In genomic region chrX:9919632-9920172, GRCh38 we compare ENCODE assay signal across 27 cellular contexts. TPM values are rescaled to one million over a fixed set of nuclear protein-coding genes. Genes with fewer than 3 reads are reported as not detected.
DNase-seq lines count a peak whose midpoint lies in the region; ATAC-seq, FAIRE-seq and TF ChIP-seq lines count a peak whose summit lies in the region.
"Had no signal": no experiment of that assay in that cellular context is flagged by ENCODE, and none has a peak within 500 bp of the region (broad histone marks: within the 10 kb centered on the region; RNA-seq: fewer than 3 reads in every experiment).

No MANE protein-coding gene starts in this region.

- H3K27ac ChIP-seq in astrocyte (ENCODE audit: low read depth, low read length) (no peak overlapping the region), keratinocyte (ENCODE audit: control insufficient read depth, insufficient read depth, low read length) (no peak overlapping the region)
- H3K27ac ChIP-seq in CD4-positive, alpha-beta T cell (ENCODE audit: low read depth, low read length) = no peak overlapping the region
- H3K27ac ChIP-seq: 22Rv1, GM23248, PC-9 had no signal

- H3K4me3 ChIP-seq in astrocyte (ENCODE audit: insufficient read depth, low read depth, low read length) (no peak overlapping the region), keratinocyte (ENCODE audit: control insufficient read depth in 2 of 3, extremely low read depth in 1 of 3, insufficient read depth in 2 of 3, low read depth in 1 of 3, low read length in 3 of 3) (no peak overlapping the region)
- H3K4me3 ChIP-seq: GM23248, MG63, PC-9 had no signal

- peak; percentile 66 for FAIRE-seq in astrocyte (lab: Jason Lieb, UNC)
- peak; percentile 58 for FAIRE-seq in keratinocyte (lab: Jason Lieb, UNC)

- peak overlapping the region; percentile 68 for H3K27ac Mint-ChIP-seq in astrocyte (ENCODE audit: unreplicated experiment)
- no peak overlapping the region for H3K27ac Mint-ChIP-seq in stimulated activated effector memory CD8-positive, alpha-beta T cell treated with anti-CD3 and anti-CD28 coated beads, Interleukin-12 subunit alpha, Interleukin-12 subunit beta, amount 100 ng/mL, for 72 hours
- no peak overlapping the region for H3K27ac Mint-ChIP-seq in CD4-positive, alpha-beta T cell
- H3K27ac Mint-ChIP-seq: CD14-positive monocyte had no signal

- H3K4me3 Mint-ChIP-seq in astrocyte (ENCODE audit: unreplicated experiment) = no peak overlapping the region
- H3K4me3 Mint-ChIP-seq in stimulated activated effector memory CD8-positive, alpha-beta T cell treated with anti-CD3 and anti-CD28 coated beads, Interleukin-12 subunit alpha, Interleukin-12 subunit beta, amount 100 ng/mL, for 72 hours = no peak overlapping the region
- H3K4me3 Mint-ChIP-seq in CD4-positive, alpha-beta T cell = no peak overlapping the region
- H3K4me3 Mint-ChIP-seq: CD14-positive monocyte had no signal

- H3K27me3 Mint-ChIP-seq in astrocyte (ENCODE audit: low read depth, unreplicated experiment) = no peaks in the 10 kb centered on the region
- peaks cover 5% of the 10 kb centered on the region for H3K27me3 Mint-ChIP-seq in CD4-positive, alpha-beta T cell

- H3K4me1 ChIP-seq in astrocyte (ENCODE audit: insufficient read depth, low read length) (no peaks in the 10 kb centered on the region), keratinocyte (ENCODE audit: control insufficient read depth, extremely low read depth, insufficient read depth, low read length) (peaks cover 8% of the 10 kb centered on the region)
- H3K4me1 ChIP-seq: BE2C had no signal

- H2AFZ ChIP-seq in astrocyte (ENCODE audit: low read depth, low read length) (no peak overlapping the region), keratinocyte (ENCODE audit: control insufficient read depth, low read length) (no peak overlapping the region)
- H2AFZ ChIP-seq: GM23248, PC-9 had no signal

- H4K20me1 ChIP-seq in astrocyte (ENCODE audit: insufficient read depth, low read length) (no peaks in the 10 kb centered on the region), keratinocyte (ENCODE audit: control insufficient read depth, extremely low read depth, insufficient read depth, low read length) (no peaks in the 10 kb centered on the region)

- CTCF ChIA-PET in CD4-positive, alpha-beta T cell (lab: Charles Lee) = no interaction called here

- H3K9ac ChIP-seq in astrocyte (ENCODE audit: low read length) (no peak overlapping the region), keratinocyte (ENCODE audit: control insufficient read depth, extremely low read depth, insufficient read depth, low read length) (no peak overlapping the region)
- H3K9ac ChIP-seq: GM23248 had no signal

- peaks cover 7% of the 10 kb centered on the region for H3K36me3 Mint-ChIP-seq in astrocyte (ENCODE audit: low read depth, unreplicated experiment)
- no peaks in the 10 kb centered on the region for H3K36me3 Mint-ChIP-seq in stimulated activated effector memory CD8-positive, alpha-beta T cell treated with anti-CD3 and anti-CD28 coated beads, Interleukin-12 subunit alpha, Interleukin-12 subunit beta, amount 100 ng/mL, for 72 hours
- no peaks in the 10 kb centered on the region for H3K36me3 Mint-ChIP-seq in CD4-positive, alpha-beta T cell (ENCODE audit: low read depth)
- H3K36me3 Mint-ChIP-seq: CD14-positive monocyte had no signal

- H3K79me2 ChIP-seq in astrocyte (ENCODE audit: insufficient read depth, low read length) (peaks cover 24% of the 10 kb centered on the region), keratinocyte (ENCODE audit: control insufficient read depth, insufficient read depth, low read length) (peaks cover 37% of the 10 kb centered on the region)

- dilution Hi-C loops in keratinocyte (cut with MboI; ENCODE audit: extremely low pct_ligation_motif_present, low sequenced_read_pairs) = no loop called here

- no peak overlapping the region for H3K4me2 ChIP-seq in astrocyte (ENCODE audit: low read length)
- H3K4me2 ChIP-seq in keratinocyte (ENCODE audit: control insufficient read depth, extremely low read depth, insufficient read depth, low read depth, low read length) = no peak overlapping the region
- H3K4me2 ChIP-seq: PC-9 had no signal

- TF ChIP-seq CTCF in astrocyte (IDR thresholded peaks at IDR 0.05; ENCODE audit: insufficient read depth, low read depth, low read length) (no peak), keratinocyte (optimal IDR thresholded peaks at IDR 0.05 in 1 of 3, IDR thresholded peaks at IDR 0.05 in 1 of 3, conservative IDR thresholded peaks at IDR 0.05 in 1 of 3; ENCODE audit: extremely low read depth in 1 of 3, insufficient read depth in 2 of 3, low read length in 3 of 3) (no peak)
- TF ChIP-seq CTCF in CD4-positive, alpha-beta T cell (IDR thresholded peaks at IDR 0.05) = no peak

- H3K36me3 ChIP-seq in astrocyte (ENCODE audit: insufficient read depth, low read length) (no peaks in the 10 kb centered on the region), keratinocyte (ENCODE audit: control insufficient read depth in 2 of 2, extremely low read depth in 1 of 2, insufficient read depth in 2 of 2, low read length in 2 of 2) (no peaks in the 10 kb centered on the region)
- H3K36me3 ChIP-seq: BE2C, MG63 had no signal

- intact Hi-C loops in CD4-positive, alpha-beta T cell (cut with DNase I, micrococcal nuclease) = no loop called here

- no peaks in the 10 kb centered on the region for H3K27me3 ChIP-seq in astrocyte (ENCODE audit: insufficient read depth, low read length)
- H3K27me3 ChIP-seq in keratinocyte (ENCODE audit: control insufficient read depth, extremely low read depth, insufficient read depth, low read length) = no peaks in the 10 kb centered on the region
- no peaks in the 10 kb centered on the region for H3K27me3 ChIP-seq in CD4-positive, alpha-beta T cell (ENCODE audit: control insufficient read depth, insufficient read depth, low read length)
- H3K27me3 ChIP-seq: BE2C, MG63 had no signal

- H3K9me3 ChIP-seq in astrocyte (ENCODE audit: insufficient read depth, low read depth, low read length) (no peaks in the 10 kb centered on the region), keratinocyte (ENCODE audit: control insufficient read depth, low read depth, low read length) (no peaks in the 10 kb centered on the region)
- no peaks in the 10 kb centered on the region for H3K9me3 ChIP-seq in CD4-positive, alpha-beta T cell (ENCODE audit: control insufficient read depth, low read length)
- H3K9me3 ChIP-seq: BE2C, MG63 had no signal

- ATAC-seq in activated CD4-positive, CD25-positive, alpha-beta regulatory T cell treated with anti-CD3 and anti-CD28 coated beads, Interleukin-2, amount 50 U/mL, for 24 hours = peak; percentile 55
- ATAC-seq in stimulated activated effector memory CD8-positive, alpha-beta T cell treated with anti-CD3 and anti-CD28 coated beads, Interleukin-12 subunit alpha, Interleukin-12 subunit beta, amount 100 ng/mL, for 72 hours = peak; percentile 56
- no peak for ATAC-seq in CD4-positive, alpha-beta T cell (ENCODE audit: poor library complexity)

- DNase-seq in activated CD4-positive, CD25-positive, alpha-beta regulatory T cell treated with anti-CD3 and anti-CD28 coated beads, Interleukin-2, amount 50 U/mL, for 72 hours = no peak
- DNase-seq in astrocyte (ENCODE audit: low read depth) = no peak
- no peak for DNase-seq in keratinocyte (ENCODE audit: low read depth, low spot score)
- no peak for DNase-seq in stimulated activated effector memory CD8-positive, alpha-beta T cell treated with anti-CD3 and anti-CD28 coated beads, Interleukin-12 subunit alpha, Interleukin-12 subunit beta, amount 100 ng/mL, for 72 hours (ENCODE audit: low spot score in 2 of 2)
- DNase-seq in SHP77 (lab: John Stamatoyannopoulos, UW) = no peak
- DNase-seq in CD4-positive, alpha-beta T cell = no peak
- no peak for DNase-seq in T-helper 9 cell
- DNase-seq: ACHN; BE2C; GM23248; H7; KG1; MG63; NCI-H1105 treated with DMSO at 0.1 percent for 48 hours; NCI-H2029; NCI-H446; NCI-H526; NCI-H82; NK-92 treated with Interleukin-12 subunit alpha and Interleukin-12 subunit beta, amount 100 ng/mL, for 24 hours; PC-9; Right ventricle myocardium superior; RPMI8226 had no signal

- POLR2A ChIA-PET in CD4-positive, alpha-beta T cell (lab: Charles Lee) = no interaction called here

- no peaks in the 10 kb centered on the region for H3K9me1 ChIP-seq in keratinocyte (ENCODE audit: control insufficient read depth, extremely low read depth, insufficient read depth, low read length)

- peaks cover 5% of the 10 kb centered on the region for H3K4me1 Mint-ChIP-seq in astrocyte (ENCODE audit: low read depth, unreplicated experiment)
- peaks cover 6% of the 10 kb centered on the region for H3K4me1 Mint-ChIP-seq in stimulated activated effector memory CD8-positive, alpha-beta T cell treated with anti-CD3 and anti-CD28 coated beads, Interleukin-12 subunit alpha, Interleukin-12 subunit beta, amount 100 ng/mL, for 72 hours
- no peaks in the 10 kb centered on the region for H3K4me1 Mint-ChIP-seq in CD4-positive, alpha-beta T cell (ENCODE audit: low read depth)
- H3K4me1 Mint-ChIP-seq: CD14-positive monocyte had no signal

- H3K9me3 Mint-ChIP-seq in astrocyte (ENCODE audit: unreplicated experiment) = peaks cover 4% of the 10 kb centered on the region
- no peaks in the 10 kb centered on the region for H3K9me3 Mint-ChIP-seq in stimulated activated effector memory CD8-positive, alpha-beta T cell treated with anti-CD3 and anti-CD28 coated beads, Interleukin-12 subunit alpha, Interleukin-12 subunit beta, amount 100 ng/mL, for 72 hours
- H3K9me3 Mint-ChIP-seq in CD4-positive, alpha-beta T cell = no peaks in the 10 kb centered on the region

RNA-seq across cellular contexts. Expression of gene CLDN34, which starts 47.5 kb away (rescaled TPM):
- total RNA-seq in astrocyte = 0.36 TPM in 1 of 2 replicates, not detected in the other
- 0.05 to 0.10 TPM in 2 of 3 replicates, not detected in the other for polyA plus RNA-seq in keratinocyte
- not detected for polyA plus RNA-seq in keratinocyte (2011; ENCODE audit: low read depth)
- polyA plus RNA-seq in keratinocyte (2011; cell fraction: cytosol; rRNA removed) = 0.08 TPM in 1 of 2 replicates, not detected in the other
- polyA plus RNA-seq in keratinocyte (2011; cell fraction: nucleus; rRNA removed) = 0.41 TPM in 1 of 2 replicates, not detected in the other
- 0.15 TPM in 1 of 2 replicates, not detected in the other for polyA plus RNA-seq in keratinocyte (2012; ENCODE audit: low replicate concordance)
- 0.29 to 0.43 TPM in 2 of 3 replicates, not detected in the other for polyA minus RNA-seq in keratinocyte
- not detected for polyA minus RNA-seq in keratinocyte (2011; cell fraction: cytosol; rRNA and poly(A)+ RNA removed)
- polyA minus RNA-seq in keratinocyte (2011; cell fraction: nucleus; rRNA and poly(A)+ RNA removed) = 1.3 TPM in 1 of 2 replicates, not detected in the other
- not detected for total RNA-seq in CD4-positive, alpha-beta T cell
- total RNA-seq: GM23248, H7, HT1080, PC-9, Right ventricle myocardium superior, SK-MEL-5 had no signal
- polyA plus RNA-seq: CD14-positive monocyte, GM23248 had no signal
